In the genomic region with DNA sequence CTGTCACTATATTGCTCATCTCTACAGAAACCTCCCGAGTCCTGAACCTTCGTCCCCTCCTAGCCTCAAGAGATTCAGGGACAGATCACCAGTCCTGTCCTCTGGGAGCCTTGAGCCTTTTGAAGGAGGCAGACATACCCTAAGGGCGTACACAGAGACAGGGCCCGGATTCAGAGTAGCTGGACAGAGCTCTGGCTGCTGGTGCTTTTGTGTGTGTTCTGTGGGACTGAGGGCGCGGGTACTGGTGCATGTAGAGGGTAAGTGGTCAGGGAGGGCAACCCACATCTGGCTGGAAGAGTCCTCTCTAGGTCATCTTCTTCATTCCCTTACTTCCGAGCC, we compare ENCODE assay signal across 31 cellular contexts. TPM values are rescaled to one million over a fixed set of nuclear protein-coding genes. Genes with fewer than 3 reads are reported as not detected.
DNase-seq lines count a peak whose midpoint lies in the region; ATAC-seq lines count a peak whose summit lies in the region.
"Had no signal": no experiment of that assay in that cellular context is flagged by ENCODE, and none has a peak within 500 bp of the region (broad histone marks: within the 10 kb centered on the region; RNA-seq: fewer than 3 reads in every experiment).

No MANE protein-coding gene starts in this region.

- no peak overlapping the region for H2AFZ ChIP-seq in trophoblast cell (ENCODE audit: insufficient read depth, low read length, poor library complexity)
- H2AFZ ChIP-seq: PC-9 had no signal

- H2BK120ac ChIP-seq in trophoblast cell (ENCODE audit: insufficient read depth, low read length, poor library complexity), result no peak overlapping the region

- H4K20me1 ChIP-seq in BLaER1 treated with 17β-estradiol and CSF1 and Interleukin-3, amounts not matched to agents 10 nM and 100 nM, result peaks cover 0 to under 1% (median 0%) of the 10 kb centered on the region in 11 experiments; a peak in 2 of 22 replicates

- H3K4me3 ChIP-seq in BLaER1 treated with 17β-estradiol and CSF1 and Interleukin-3, amounts not matched to agents 10 nM and 100 nM, result no peak overlapping the region
- no peak overlapping the region for H3K4me3 ChIP-seq in iPS-20b (ENCODE audit: low read length)
- no peak overlapping the region for H3K4me3 ChIP-seq in trophoblast cell (ENCODE audit: low read depth, low read length)
- H3K4me3 ChIP-seq: GM12878, PC-9, SJCRH30 had no signal

- H3K4me1 ChIP-seq in BLaER1 treated with 17β-estradiol and CSF1 and Interleukin-3, amounts not matched to agents 10 nM and 100 nM, result peaks cover 0 to 20% (median 18%) of the 10 kb centered on the region in 10 experiments; a peak in 16 of 20 replicates
- H3K4me1 ChIP-seq in iPS-20b (ENCODE audit: insufficient read depth, low read length) (peaks cover 17% of the 10 kb centered on the region; the same call in 1 of the 2 replicates), trophoblast cell (ENCODE audit: control insufficient read depth in 1 of 2, insufficient read depth in 2 of 2, low read length in 2 of 2) (no peaks in the 10 kb centered on the region)
- H3K4me1 ChIP-seq: SJCRH30 had no signal

- in situ Hi-C loops in SK-MEL-5 (cut with HindIII; ENCODE audit: low pct_unique_long_range_greater_than_20kb, low sequenced_read_pairs), result no loop called here

- H3K9ac ChIP-seq in BLaER1 treated with 17β-estradiol and CSF1 and Interleukin-3, amounts not matched to agents 10 nM and 100 nM, result no peak overlapping the region
- H3K9ac ChIP-seq in iPS-20b (ENCODE audit: low read depth, low read length) (0 out of 2 replicates have a peak overlapping the region, but pooled peaks have one; percentile 1), trophoblast cell (ENCODE audit: low read length) (no peak overlapping the region)
- H3K9ac ChIP-seq: KMS-11 had no signal

- no peaks in the 10 kb centered on the region for H3K79me1 ChIP-seq in trophoblast cell (ENCODE audit: low read length)

- H3K4ac ChIP-seq in trophoblast cell (ENCODE audit: low read depth, low read length), result no peak overlapping the region

- no peaks in the 10 kb centered on the region for H3K9me3 ChIP-seq in BLaER1 treated with 17β-estradiol and CSF1 and Interleukin-3, amounts not matched to agents 10 nM and 100 nM (replicated peaks in 1 of 11)
- H3K9me3 ChIP-seq in iPS-20b (ENCODE audit: insufficient read depth, low read depth, low read length) (no peaks in the 10 kb centered on the region), trophoblast cell (ENCODE audit: insufficient read depth, low read depth, low read length) (no peaks in the 10 kb centered on the region)
- H3K9me3 ChIP-seq: SJCRH30 had no signal

- no peak overlapping the region for H2BK12ac ChIP-seq in trophoblast cell (ENCODE audit: low read length)

- H3K27me3 ChIP-seq in BLaER1 treated with 17β-estradiol and CSF1 and Interleukin-3, amounts not matched to agents 10 nM and 100 nM, result no peaks in the 10 kb centered on the region
- no peaks in the 10 kb centered on the region for H3K27me3 ChIP-seq in iPS-20b (ENCODE audit: insufficient read depth, low read length)
- no peaks in the 10 kb centered on the region for H3K27me3 ChIP-seq in trophoblast cell (ENCODE audit: insufficient read depth, low read length)
- H3K27me3 ChIP-seq: SJCRH30 had no signal

- peaks cover 26 to 100% (median 57%) of the 10 kb centered on the region in 11 experiments; a peak in 20 of 22 replicates for H3K36me3 ChIP-seq in BLaER1 treated with 17β-estradiol and CSF1 and Interleukin-3, amounts not matched to agents 10 nM and 100 nM
- H3K36me3 ChIP-seq in iPS-20b (ENCODE audit: insufficient read depth, low read depth, low read length) (no peaks in the 10 kb centered on the region), trophoblast cell (ENCODE audit: control insufficient read depth in 1 of 2, insufficient read depth in 2 of 2, low read length in 2 of 2) (no peaks in the 10 kb centered on the region)
- H3K36me3 ChIP-seq: SJCRH30 had no signal

- no peak overlapping the region for H3K14ac ChIP-seq in trophoblast cell (ENCODE audit: low read length)

- no peaks in the 10 kb centered on the region for H3K79me2 ChIP-seq in trophoblast cell (ENCODE audit: control insufficient read depth, insufficient read depth, low read length, poor library complexity)

- no peak overlapping the region for H4K91ac ChIP-seq in trophoblast cell (ENCODE audit: low read depth, low read length)

- no peak overlapping the region for H3K23ac ChIP-seq in trophoblast cell (ENCODE audit: low read length)

- ATAC-seq in GM21423 (IDR thresholded peaks at IDR 0.05; ENCODE audit: unreplicated experiment), result no peak
- ATAC-seq: GM12878, HCT116, Right ventricle myocardium inferior had no signal

- H4K8ac ChIP-seq in trophoblast cell (ENCODE audit: low read depth, low read length), result no peak overlapping the region

- H4K12ac ChIP-seq in trophoblast cell (ENCODE audit: low read depth, low read length), result no peak overlapping the region

- no peak overlapping the region for H2BK5ac ChIP-seq in trophoblast cell (ENCODE audit: low read depth, low read length, poor library complexity)

- H3K18ac ChIP-seq in trophoblast cell (ENCODE audit: low read length), result no peak overlapping the region

- no CpG with 5 or more reads among the region's 7 CpGs for WGBS in trophoblast cell (ENCODE audit: extremely low coverage, insufficient coverage, insufficient read length)

- H3K4me2 ChIP-seq in BLaER1 treated with 17β-estradiol and CSF1 and Interleukin-3, amounts not matched to agents 10 nM and 100 nM, result peak overlapping the region in 7 of 11 experiments; percentile 34 to 66 (median 46); a peak in 7 of 22 replicates
- no peak overlapping the region for H3K4me2 ChIP-seq in trophoblast cell (ENCODE audit: low read length)
- H3K4me2 ChIP-seq: KMS-11, PC-9 had no signal

- DNase-seq in SK-MEL-5 (ENCODE audit: low read depth, low spot score), result peak; percentile 22
- peak; percentile 12 to 44 for DNase-seq in trophoblast cell
- no peak for DNase-seq in NCI-H526 (lab: John Stamatoyannopoulos, UW)
- DNase-seq in activated CD4-positive, CD25-positive, alpha-beta regulatory T cell (lab: John Stamatoyannopoulos, UW), result no peak
- DNase-seq: C1 segment of cervical spinal cord; CD4-positive, alpha-beta memory T cell; COR-L47; DMS53; GDM1; GOT3; MM.1S; NCI-H1417 treated with DMSO at 0.1 percent for 48 hours; NCI-H187; NCI-H2107; NCI-H524; NCI-H82; NK-92 treated with Interleukin-12 subunit alpha and Interleukin-12 subunit beta, amount 100 ng/mL, for 24 hours; PC-9; SJCRH30 had no signal

- H3K27ac ChIP-seq in BLaER1 treated with 17β-estradiol and CSF1 and Interleukin-3, amounts not matched to agents 10 nM and 100 nM, result no peak overlapping the region
- H3K27ac ChIP-seq in iPS-20b (ENCODE audit: low read length) (no peak overlapping the region), trophoblast cell (ENCODE audit: low read depth, low read length) (no peak overlapping the region)
- H3K27ac ChIP-seq: HL-60, KMS-11, PC-9, SJCRH30 had no signal

- H2AK5ac ChIP-seq in trophoblast cell (ENCODE audit: low read length), result no peak overlapping the region

RNA-seq across cellular contexts. Expression of a gene that starts 16.6 kb away (rescaled TPM):
- total RNA-seq in SK-MEL-5 (2014; rRNA removed; shearing (Covaris generic)), result 0.35 TPM in 1 of 2 replicates, not detected in the other
- polyA plus RNA-seq in SK-MEL-5 (2015; cell fraction: cytosol; rRNA removed), result 0.24 and 0.42 TPM in 2 replicates
- not detected in 2 replicates for polyA plus RNA-seq in SK-MEL-5 (2015; cell fraction: nucleus; rRNA removed)
- 0.10 and 0.18 TPM in 2 replicates for polyA plus RNA-seq in trophoblast cell (2013)
- total RNA-seq: CD4-positive, alpha-beta memory T cell; Daoy; GM12878; PC-9; RPMI7951; SJCRH30 had no signal
- polyA plus RNA-seq: AG04450; CD4-positive, alpha-beta memory T cell; IgD-negative memory B cell had no signal

RNA-seq across cellular contexts. Expression of a gene that starts 22.4 kb away (rescaled TPM):
- 0.08 TPM in 1 of 2 replicates, not detected in the other for total RNA-seq in SK-MEL-5 (2014; rRNA removed; shearing (Covaris generic))
- polyA plus RNA-seq in SK-MEL-5 (2015; cell fraction: cytosol; rRNA removed), result not detected in 2 replicates
- polyA plus RNA-seq in SK-MEL-5 (2015; cell fraction: nucleus; rRNA removed), result 0.42 TPM in 1 of 2 replicates, not detected in the other
- polyA plus RNA-seq in trophoblast cell (2013), result 0.04 and 0.07 TPM in 2 replicates
- total RNA-seq: PC-9, RPMI7951, SJCRH30 had no signal
- polyA plus RNA-seq: AG04450 had no signal

Comparison
In these comparisons a context has a peak if more than half of its experiments do, and no peak if none do; other contexts are left out.
1. DNase-seq: peak in SK-MEL-5 (single experiment) and trophoblast cell (2 of 2); none in NCI-H526 (0 of 2) and activated CD4-positive, CD25-positive, alpha-beta regulatory T cell (0 of 4).